In genomic region chr3:193873802-193874201, GRCh38 we compare ENCODE assay signal across 21 cellular contexts.
DNase-seq lines count a peak whose midpoint lies in the region; FAIRE-seq and TF ChIP-seq lines count a peak whose summit lies in the region.
"Had no signal": no experiment of that assay in that cellular context is flagged by ENCODE, and none has a peak within 500 bp of the region (broad histone marks: within the 10 kb centered on the region; RNA-seq: fewer than 3 reads in every experiment).

No MANE protein-coding gene starts in this region.

- H3K4me3 ChIP-seq in HEK293 (ENCODE audit: low read depth, low read length) (no peak overlapping the region), H1 (ENCODE audit: extremely low read depth in 1 of 4, insufficient read depth in 2 of 4, low read depth in 3 of 4, low read length in 4 of 4) (no peak overlapping the region), mucosa of stomach (ENCODE audit: low read length) (no peak overlapping the region)
- H3K4me3 ChIP-seq: GM12878, SJCRH30 had no signal

- WGBS in H1 (ENCODE audit: extremely low coverage in 1 of 2, insufficient coverage in 1 of 2, insufficient read length in 1 of 2, insufficient replicate concordance in 2 of 2, low coverage in 1 of 2, low lambda C conversion rate in 2 of 2, missing lambda C conversion rate in 1 of 2), 2 experiments: 83% methylated on average over 4 of the region's 4 CpGs; no CpG with 5 or more reads in 1 of the 2 experiments

- H2AK5ac ChIP-seq in H1 (ENCODE audit: low read depth, low read length): no peak overlapping the region

- H3K4ac ChIP-seq in H1 (replicated peaks; ENCODE audit: insufficient read length, low read depth, low read length): no peak overlapping the region

- H4K5ac ChIP-seq in H1 (ENCODE audit: insufficient read length, low read depth, low read length): no peak overlapping the region

- no peak for TF ChIP-seq EP300 in H1 (IDR thresholded peaks at IDR 0.05; ENCODE audit: borderline replicate concordance in 1 of 2, low read depth in 2 of 2, low read length in 2 of 2)

- H3K14ac ChIP-seq in H1 (ENCODE audit: insufficient read length): no peak overlapping the region

- H4K20me1 ChIP-seq in H1 (replicated peaks in 1 of 2; ENCODE audit: control insufficient read depth in 1 of 2, insufficient read depth in 2 of 2, low read length in 2 of 2): no peaks in the 10 kb centered on the region

- H3K79me1 ChIP-seq in H1 (ENCODE audit: low read depth, low read length): no peaks in the 10 kb centered on the region

- H3K27me3 ChIP-seq in H1 (replicated peaks in 1 of 4; ENCODE audit: control insufficient read depth in 3 of 4, extremely low read depth in 1 of 4, insufficient read depth in 3 of 4, low read length in 3 of 4) (peaks cover 0 to 24% (median 15%) of the 10 kb centered on the region in 4 experiments; a peak in 6 of 7 replicates), mucosa of stomach (ENCODE audit: control insufficient read depth, insufficient read depth, low read length) (no peaks in the 10 kb centered on the region)
- H3K27me3 ChIP-seq: BE2C, SJCRH30 had no signal

- no peak overlapping the region for H2BK120ac ChIP-seq in H1 (replicated peaks; ENCODE audit: low read depth, low read length)

- peak overlapping the region; percentile 71; the same call in 1 of the 2 replicates for H2BK12ac ChIP-seq in H1 (ENCODE audit: low read depth, low read length)

- H3K27ac ChIP-seq in HEK293 (ENCODE audit: extremely low read depth, low read depth, low read length): no peak overlapping the region
- H3K27ac ChIP-seq in H1 (ENCODE audit: low read depth, low read length): no peak overlapping the region
- H3K27ac ChIP-seq: SJCRH30 had no signal

- H3K23me2 ChIP-seq in H1 (ENCODE audit: low read depth, low read length): no peaks in the 10 kb centered on the region

- TF ChIP-seq RAD21 in H1 (IDR thresholded peaks at IDR 0.05 in 1 of 2, conservative IDR thresholded peaks at IDR 0.05 in 1 of 2; ENCODE audit: low read depth in 2 of 2, low read length in 2 of 2): no peak

- FAIRE-seq in H1 (lab: Jason Lieb, UNC): no peak
- FAIRE-seq: GM12878, RCC 7860 had no signal

- H3K27ac Mint-ChIP-seq in type B pancreatic cell: peak overlapping the region; percentile 98
- H3K27ac Mint-ChIP-seq: CD4-positive, CD25-positive, alpha-beta regulatory T cell had no signal

- CTCF ChIA-PET in HEK293 (lab: Yijun Ruan, JAX): interaction anchor here (0.9 kb wide), 1 partner anchor 86 kb away, joined by 3 read pairs; no protein-coding TSS in a partner anchor
- CTCF ChIA-PET in H1 (lab: Charles Lee; ENCODE audit: partially characterized antibody): interaction anchor here (0.9 to 1.4 kb wide), 3 partner anchors 42 to 264 kb away, joined by 3 to 4 read pairs (median 4); no protein-coding TSS in a partner anchor

- H3K4me3 Mint-ChIP-seq in type B pancreatic cell: peak overlapping the region; percentile 13
- H3K4me3 Mint-ChIP-seq: CD4-positive, CD25-positive, alpha-beta regulatory T cell had no signal

- peaks cover 59% of the 10 kb centered on the region for H3K4me1 Mint-ChIP-seq in type B pancreatic cell (ENCODE audit: unreplicated experiment)

- no peaks in the 10 kb centered on the region for H3K36me3 ChIP-seq in HEK293 (ENCODE audit: control insufficient read depth in 2 of 2, insufficient read depth in 1 of 2, low read length in 2 of 2)
- H3K36me3 ChIP-seq in H1 (ENCODE audit: control insufficient read depth in 2 of 4, insufficient read depth in 4 of 4, low read length in 3 of 4): no peaks in the 10 kb centered on the region
- H3K36me3 ChIP-seq in mucosa of stomach (ENCODE audit: control insufficient read depth, insufficient read depth, low read length): no peaks in the 10 kb centered on the region
- H3K36me3 ChIP-seq: BE2C, SJCRH30 had no signal

- no peak overlapping the region for H3K4me2 ChIP-seq in H1 (ENCODE audit: insufficient read depth in 1 of 2, low read depth in 2 of 2, low read length in 2 of 2)

- no peaks in the 10 kb centered on the region for H3K36me3 Mint-ChIP-seq in type B pancreatic cell
- H3K36me3 Mint-ChIP-seq: CD4-positive, CD25-positive, alpha-beta regulatory T cell had no signal

- TF ChIP-seq CTCF in HEK293 (tag by site-specific recombination; IDR thresholded peaks at IDR 0.05): no peak
- no peak for TF ChIP-seq CTCF in H1 (IDR thresholded peaks at IDR 0.05; ENCODE audit: control extremely low read depth in 1 of 3, insufficient read depth in 1 of 3, low read depth in 1 of 3, low read length in 3 of 3)
- no peak for TF ChIP-seq CTCF in type B pancreatic cell (conservative IDR thresholded peaks at IDR 0.05)

- H3K4me1 ChIP-seq in HEK293 (ENCODE audit: control insufficient read depth, insufficient read depth, low read length): no peaks in the 10 kb centered on the region
- H3K4me1 ChIP-seq in H1 (replicated peaks in 1 of 4; ENCODE audit: control insufficient read depth in 3 of 4, insufficient read depth in 4 of 4, low read length in 3 of 4): peaks cover 3 to 20% (median 11%) of the 10 kb centered on the region in 4 experiments
- H3K4me1 ChIP-seq in mucosa of stomach (ENCODE audit: control insufficient read depth, insufficient read depth, low read length): peaks cover 74% of the 10 kb centered on the region
- H3K4me1 ChIP-seq: BE2C had no signal

- H3K18ac ChIP-seq in H1 (ENCODE audit: extremely low read depth, low read length): no peak overlapping the region

- peak overlapping the region; percentile 18; the same call in 1 of the 2 replicates for H2BK5ac ChIP-seq in H1 (ENCODE audit: low read depth, low read length)

- no peak overlapping the region for H2AFZ ChIP-seq in H1 (ENCODE audit: low read length)

- peaks cover 3% of the 10 kb centered on the region for H3K9me3 Mint-ChIP-seq in type B pancreatic cell
- H3K9me3 Mint-ChIP-seq: CD4-positive, CD25-positive, alpha-beta regulatory T cell had no signal

- POLR2A ChIA-PET in HEK293 (lab: Yijun Ruan, JAX): no interaction called here
- POLR2A ChIA-PET in H1 (lab: Charles Lee; ENCODE audit: partially characterized antibody): interaction anchor here (1.0 to 1.2 kb wide), 2 partner anchors 10 to 11 kb away, joined by 3 read pairs; no protein-coding TSS in a partner anchor

- peak overlapping the region; percentile 49 for H4K91ac ChIP-seq in H1 (replicated peaks; ENCODE audit: insufficient read length, low read length)

- TF ChIP-seq POLR2A in H1 (IDR thresholded peaks at IDR 0.05; ENCODE audit: control extremely low read depth in 1 of 2, low read depth in 2 of 2, low read length in 2 of 2): no peak

- H3K79me2 ChIP-seq in H1 (ENCODE audit: control insufficient read depth in 1 of 2, insufficient read depth in 2 of 2, low read length in 2 of 2): no peaks in the 10 kb centered on the region

- H3K9ac ChIP-seq in H1 (replicated peaks in 1 of 4; ENCODE audit: extremely low read depth in 1 of 4, low read depth in 3 of 4, low read length in 3 of 4): no peak overlapping the region
- H3K9ac ChIP-seq in mucosa of stomach (ENCODE audit: low read length): peak overlapping the region; percentile 36

- DNase-seq in H1 (ENCODE audit: low read depth in 1 of 2, low spot score in 2 of 2) (no peak), type B pancreatic cell (ENCODE audit: extremely low spot score, unreplicated experiment) (no peak), amniotic stem cell (lab: John Stamatoyannopoulos, UW) (no peak), DMS153 treated with DMSO at 0.1 percent for 48 hours (lab: John Stamatoyannopoulos, UW; ENCODE audit: unreplicated experiment) (no peak), NCI-H526 (lab: John Stamatoyannopoulos, UW) (no peak)
- DNase-seq: BE2C; CD4-positive, CD25-positive, alpha-beta regulatory T cell; DMS 273 treated with DMSO at 0.1 percent for 48 hours; DND-41; GOT3; NCI-H1092; NCI-H1436 treated with DMSO at 0.1 percent for 48 hours; NCI-H1930; NCI-H2227 treated with DMSO at 0.1 percent for 48 hours; NCI-H510A; NCI-H748 treated with DMSO at 0.1 percent for 48 hours; SJCRH30 had no signal

- H3K23ac ChIP-seq in H1 (ENCODE audit: insufficient read length): no peak overlapping the region

- no peak overlapping the region for H3K56ac ChIP-seq in H1 (replicated peaks; ENCODE audit: insufficient read length, low read depth, low read length)

- H4K8ac ChIP-seq in H1 (ENCODE audit: extremely low read depth, insufficient read depth, low read length): no peak overlapping the region

- no peaks in the 10 kb centered on the region for H3K27me3 Mint-ChIP-seq in type B pancreatic cell

- H2BK15ac ChIP-seq in H1 (ENCODE audit: low read length): no peak overlapping the region

- H3K9me3 ChIP-seq in HEK293 (ENCODE audit: control insufficient read depth, insufficient read depth, low read depth, low read length): no peaks in the 10 kb centered on the region
- H3K9me3 ChIP-seq in H1 (ENCODE audit: insufficient read depth in 2 of 2, low read depth in 1 of 2, low read length in 1 of 2): no peaks in the 10 kb centered on the region
- no peaks in the 10 kb centered on the region for H3K9me3 ChIP-seq in mucosa of stomach (ENCODE audit: control insufficient read depth, low read length)
- H3K9me3 ChIP-seq: BE2C, SJCRH30 had no signal

- H2BK20ac ChIP-seq in H1 (ENCODE audit: low read length): peak overlapping the region; percentile 43; the same call in 1 of the 2 replicates

TF ChIP-seq in HEK293, 187 proteins besides CTCF, POLR2A, EP300 and RAD21 (continues in another document):
- no peak for TF ChIP-seq ZNF416 (tag by site-specific recombination; IDR thresholded peaks at IDR 0.05)

TF ChIP-seq in H1, 55 proteins besides CTCF, POLR2A, EP300 and RAD21 (continues in another document):
- no peak for TF ChIP-seq SP1 (IDR thresholded peaks at IDR 0.05; ENCODE audit: low read depth, low read length)
- no peak for TF ChIP-seq POU5F1 (IDR thresholded peaks at IDR 0.05; ENCODE audit: low read depth, low read length)
- no peak for TF ChIP-seq SAP30 (IDR thresholded peaks at IDR 0.05; ENCODE audit: insufficient read depth, insufficient replicate concordance, low read length)
- TF ChIP-seq E2F6 (IDR thresholded peaks at IDR 0.05): no peak
- TF ChIP-seq CTBP2 (IDR thresholded peaks at IDR 0.05; ENCODE audit: borderline replicate concordance, insufficient read depth, insufficient read length, low read length): no peak
- no peak for TF ChIP-seq ZNF274 (IDR thresholded peaks at IDR 0.05; ENCODE audit: borderline replicate concordance, extremely low read depth, low read length)
- TF ChIP-seq PHF8 (conservative IDR thresholded peaks at IDR 0.05; ENCODE audit: low read depth, low read length): no peak
- TF ChIP-seq RXRA (IDR thresholded peaks at IDR 0.05; ENCODE audit: insufficient read depth, low read depth, low read length): no peak
- TF ChIP-seq SP4 (IDR thresholded peaks at IDR 0.05; ENCODE audit: low read length): no peak
- no peak for TF ChIP-seq CBX5 (IDR thresholded peaks at IDR 0.05; ENCODE audit: low read depth, low read length)
